Comparison of ENCODE assay signal across 10 cellular contexts in genomic region chr11:13384837-13385417, GRCh38.
DNase-seq lines count a peak whose midpoint lies in the region; ATAC-seq, FAIRE-seq and TF ChIP-seq lines count a peak whose summit lies in the region.
"Had no signal": no experiment of that assay in that cellular context is flagged by ENCODE, and none has a peak within 500 bp of the region (broad histone marks: within the 10 kb centered on the region; RNA-seq: fewer than 3 reads in every experiment).

No MANE protein-coding gene starts in this region.

- no peaks in the 10 kb centered on the region for H3K79me2 ChIP-seq in MM.1S (ENCODE audit: low read length)
- H3K79me2 ChIP-seq in osteoblast (ENCODE audit: insufficient read depth, low read length), result no peaks in the 10 kb centered on the region

- H3K27me3 ChIP-seq in MM.1S (replicated peaks; ENCODE audit: insufficient read depth, low read length), result no peaks in the 10 kb centered on the region
- no peaks in the 10 kb centered on the region for H3K27me3 ChIP-seq in esophagus muscularis mucosa
- H3K27me3 ChIP-seq in osteoblast (ENCODE audit: insufficient read depth, low read length), result no peaks in the 10 kb centered on the region
- H3K27me3 ChIP-seq: SJSA1 had no signal

- H3K36me3 ChIP-seq in MM.1S (replicated peaks; ENCODE audit: insufficient read depth, low read length) (peaks cover 8% of the 10 kb centered on the region; the same call in 1 of the 2 replicates), esophagus muscularis mucosa (peaks cover 32 to 88% (median 78%) of the 10 kb centered on the region in 4 donors), osteoblast (ENCODE audit: insufficient read depth, low read length) (peaks cover 52% of the 10 kb centered on the region)

- TF ChIP-seq CTCF in GM12873 (IDR thresholded peaks at IDR 0.05; ENCODE audit: insufficient read depth, low read depth, low read length, missing control alignments) (peak; percentile 68), MM.1S (IDR thresholded peaks at IDR 0.05; ENCODE audit: low read length) (peak; percentile 64), esophagus muscularis mucosa (IDR thresholded peaks at IDR 0.05) (peak; percentile 61 to 71 (median 66)), osteoblast (IDR thresholded peaks at IDR 0.05; ENCODE audit: extremely low read depth, low read depth, low read length) (peak; percentile 76)

- H3F3A ChIP-seq in MM.1S (ENCODE audit: insufficient read depth, low read length), result no peaks in the 10 kb centered on the region

- no peak overlapping the region for H3K9ac ChIP-seq in MM.1S (ENCODE audit: low read length)

- H3K4me1 ChIP-seq in MM.1S (ENCODE audit: low read length) (no peaks in the 10 kb centered on the region), esophagus muscularis mucosa (peaks cover 0 to 8% (median 3%) of the 10 kb centered on the region in 4 donors), osteoblast (ENCODE audit: insufficient read depth, low read length) (peaks cover 18% of the 10 kb centered on the region)
- H3K4me1 ChIP-seq: SJSA1 had no signal

- intact Hi-C loops in esophagus muscularis mucosa (cut with DNase I), result loop anchor here (5.0 kb wide), 1 partner anchor 77 kb away; the partner anchor contains the start of gene BTBD10

- no peaks in the 10 kb centered on the region for H4K20me1 ChIP-seq in MM.1S (ENCODE audit: insufficient read depth, low read length)
- H4K20me1 ChIP-seq in osteoblast (ENCODE audit: insufficient read depth, low read length), result no peaks in the 10 kb centered on the region

- no peak for TF ChIP-seq POLR2A in esophagus muscularis mucosa (IDR thresholded peaks at IDR 0.05; ENCODE audit: low read depth)

- H2AFZ ChIP-seq in MM.1S (ENCODE audit: low read length) (no peak overlapping the region), osteoblast (ENCODE audit: low read length) (peak overlapping the region; percentile 25)

- no peak overlapping the region for H3K27ac ChIP-seq in MM.1S (ENCODE audit: low read length)
- peak overlapping the region in 1 of 4 donors; percentile 16 for H3K27ac ChIP-seq in esophagus muscularis mucosa (replicated peaks in 1 of 4)
- H3K27ac ChIP-seq in osteoblast (ENCODE audit: low read depth, low read length), result peak overlapping the region; percentile 79
- H3K27ac ChIP-seq: SJSA1 had no signal

- H3K9me3 ChIP-seq in MM.1S (replicated peaks; ENCODE audit: insufficient read depth, low read length), result no peaks in the 10 kb centered on the region
- no peaks in the 10 kb centered on the region for H3K9me3 ChIP-seq in esophagus muscularis mucosa
- no peaks in the 10 kb centered on the region for H3K9me3 ChIP-seq in osteoblast (ENCODE audit: low read depth, low read length)
- H3K9me3 ChIP-seq: SJSA1 had no signal

- FAIRE-seq in TTC549 (lab: Jason Lieb, UNC), result peak; percentile 80

- H3K9me2 ChIP-seq in MM.1S (replicated peaks; ENCODE audit: insufficient read depth, low read length), result no peaks in the 10 kb centered on the region

- no peak overlapping the region for H3K4me3 ChIP-seq in MM.1S (ENCODE audit: low read length)
- H3K4me3 ChIP-seq in esophagus muscularis mucosa, result no peak overlapping the region
- peak overlapping the region; percentile 34 for H3K4me3 ChIP-seq in osteoblast (ENCODE audit: insufficient read depth, low read length)
- H3K4me3 ChIP-seq: SJSA1, skin epidermis had no signal

- ATAC-seq in HG02970 (IDR thresholded peaks at IDR 0.05; ENCODE audit: low FRiP score, unreplicated experiment), result no peak

- 20% methylated on average over 3 of the region's 3 CpGs for WGBS in esophagus muscularis mucosa

- DNase-seq in Ammon's horn (ENCODE audit: low spot score) (peak; percentile 46), MM.1S (peak; percentile 25), esophagus muscularis mucosa (ENCODE audit: extremely low spot score) (no peak), osteoblast (ENCODE audit: insufficient read length, low spot score, missing footprints) (no peak), GM19238 (ENCODE audit: insufficient read length, low spot score) (no peak)

- no peak overlapping the region for H3K4me2 ChIP-seq in MM.1S (ENCODE audit: low read depth, low read length)
- peak overlapping the region; percentile 80 for H3K4me2 ChIP-seq in osteoblast (ENCODE audit: insufficient read depth, low read length)

- no peak for TF ChIP-seq EP300 in esophagus muscularis mucosa (IDR thresholded peaks at IDR 0.05)

Comparison
In these comparisons a context has a peak if more than half of its experiments do, and no peak if none do; other contexts are left out.
1. DNase-seq: peak in Ammon's horn (single experiment) and MM.1S (single experiment); none in esophagus muscularis mucosa (single experiment), osteoblast (single experiment) and GM19238 (single experiment).
2. Peak in every context shown above with its lines, with median percentiles within 50 percentile points of each other: CTCF ChIP-seq.